In genomic region chr9:106120096-106120495, GRCh38 we compare ENCODE assay signal across 2 cellular contexts.
TF ChIP-seq lines count a peak whose summit lies in the region.

No MANE protein-coding gene starts in this region.

TF ChIP-seq in GM23338, 12 proteins besides CTCF, POLR2A, EP300 and RAD21:
- TF ChIP-seq CREB1 (CRISPR knock-in tag; IDR thresholded peaks at IDR 0.05; ENCODE audit: low read depth) (no peak), NANOG (IDR thresholded peaks at IDR 0.05; ENCODE audit: borderline replicate concordance) (no peak), EZH2phosphoT487 (IDR thresholded peaks at IDR 0.05; ENCODE audit: unreplicated experiment) (no peak), ZNF331 (CRISPR knock-in tag; IDR thresholded peaks at IDR 0.05; ENCODE audit: low read depth) (no peak), ZNF114 (CRISPR knock-in tag; IDR thresholded peaks at IDR 0.05) (no peak)
- TF ChIP-seq, protein P1, sequence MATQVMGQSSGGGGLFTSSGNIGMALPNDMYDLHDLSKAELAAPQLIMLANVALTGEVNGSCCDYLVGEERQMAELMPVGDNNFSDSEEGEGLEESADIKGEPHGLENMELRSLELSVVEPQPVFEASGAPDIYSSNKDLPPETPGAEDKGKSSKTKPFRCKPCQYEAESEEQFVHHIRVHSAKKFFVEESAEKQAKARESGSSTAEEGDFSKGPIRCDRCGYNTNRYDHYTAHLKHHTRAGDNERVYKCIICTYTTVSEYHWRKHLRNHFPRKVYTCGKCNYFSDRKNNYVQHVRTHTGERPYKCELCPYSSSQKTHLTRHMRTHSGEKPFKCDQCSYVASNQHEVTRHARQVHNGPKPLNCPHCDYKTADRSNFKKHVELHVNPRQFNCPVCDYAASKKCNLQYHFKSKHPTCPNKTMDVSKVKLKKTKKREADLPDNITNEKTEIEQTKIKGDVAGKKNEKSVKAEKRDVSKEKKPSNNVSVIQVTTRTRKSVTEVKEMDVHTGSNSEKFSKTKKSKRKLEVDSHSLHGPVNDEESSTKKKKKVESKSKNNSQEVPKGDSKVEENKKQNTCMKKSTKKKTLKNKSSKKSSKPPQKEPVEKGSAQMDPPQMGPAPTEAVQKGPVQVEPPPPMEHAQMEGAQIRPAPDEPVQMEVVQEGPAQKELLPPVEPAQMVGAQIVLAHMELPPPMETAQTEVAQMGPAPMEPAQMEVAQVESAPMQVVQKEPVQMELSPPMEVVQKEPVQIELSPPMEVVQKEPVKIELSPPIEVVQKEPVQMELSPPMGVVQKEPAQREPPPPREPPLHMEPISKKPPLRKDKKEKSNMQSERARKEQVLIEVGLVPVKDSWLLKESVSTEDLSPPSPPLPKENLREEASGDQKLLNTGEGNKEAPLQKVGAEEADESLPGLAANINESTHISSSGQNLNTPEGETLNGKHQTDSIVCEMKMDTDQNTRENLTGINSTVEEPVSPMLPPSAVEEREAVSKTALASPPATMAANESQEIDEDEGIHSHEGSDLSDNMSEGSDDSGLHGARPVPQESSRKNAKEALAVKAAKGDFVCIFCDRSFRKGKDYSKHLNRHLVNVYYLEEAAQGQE (IDR thresholded peaks at IDR 0.05; ENCODE audit: unreplicated experiment), result no peak
- TF ChIP-seq, protein P2, sequence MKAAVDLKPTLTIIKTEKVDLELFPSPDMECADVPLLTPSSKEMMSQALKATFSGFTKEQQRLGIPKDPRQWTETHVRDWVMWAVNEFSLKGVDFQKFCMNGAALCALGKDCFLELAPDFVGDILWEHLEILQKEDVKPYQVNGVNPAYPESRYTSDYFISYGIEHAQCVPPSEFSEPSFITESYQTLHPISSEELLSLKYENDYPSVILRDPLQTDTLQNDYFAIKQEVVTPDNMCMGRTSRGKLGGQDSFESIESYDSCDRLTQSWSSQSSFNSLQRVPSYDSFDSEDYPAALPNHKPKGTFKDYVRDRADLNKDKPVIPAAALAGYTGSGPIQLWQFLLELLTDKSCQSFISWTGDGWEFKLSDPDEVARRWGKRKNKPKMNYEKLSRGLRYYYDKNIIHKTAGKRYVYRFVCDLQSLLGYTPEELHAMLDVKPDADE (IDR thresholded peaks at IDR 0.05), result no peak

TF ChIP-seq in H1, 55 proteins besides CTCF, POLR2A, EP300 and RAD21:
- TF ChIP-seq CBX8 (IDR thresholded peaks at IDR 0.05; ENCODE audit: borderline replicate concordance, low read depth, low read length), result no peak
- TF ChIP-seq TAF7 (optimal IDR thresholded peaks at IDR 0.05; ENCODE audit: borderline replicate concordance, low read depth, low read length), result no peak
- no peak for TF ChIP-seq CREB1 (IDR thresholded peaks at IDR 0.05)
- TF ChIP-seq, protein P3, sequence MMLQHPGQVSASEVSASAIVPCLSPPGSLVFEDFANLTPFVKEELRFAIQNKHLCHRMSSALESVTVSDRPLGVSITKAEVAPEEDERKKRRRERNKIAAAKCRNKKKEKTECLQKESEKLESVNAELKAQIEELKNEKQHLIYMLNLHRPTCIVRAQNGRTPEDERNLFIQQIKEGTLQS (IDR thresholded peaks at IDR 0.05; ENCODE audit: insufficient read depth, low read depth, low read length), result no peak
